ENCODE assay signal across 19 cellular contexts in the genomic region with DNA sequence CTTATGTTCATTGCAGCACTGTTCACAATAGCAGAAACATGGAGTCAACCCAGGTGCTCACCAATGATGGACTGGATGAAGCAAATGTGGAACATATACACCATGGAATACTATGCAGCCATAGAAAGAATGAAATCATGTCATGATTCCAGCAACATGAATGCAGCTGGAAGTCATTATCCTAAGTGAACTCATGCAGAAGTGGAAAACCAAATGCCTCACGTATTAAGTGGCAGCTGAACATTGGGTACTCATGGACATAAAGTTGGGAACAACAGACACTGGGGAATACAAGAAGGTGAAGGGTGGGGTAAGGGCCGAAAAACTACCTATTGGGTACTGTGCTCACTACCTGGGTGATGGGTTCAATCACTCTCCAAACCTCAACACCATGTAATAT.
DNase-seq lines count a peak whose midpoint lies in the region; ATAC-seq, FAIRE-seq and TF ChIP-seq lines count a peak whose summit lies in the region.
"Had no signal": no experiment of that assay in that cellular context is flagged by ENCODE, and none has a peak within 500 bp of the region (broad histone marks: within the 10 kb centered on the region; RNA-seq: fewer than 3 reads in every experiment).

No MANE protein-coding gene starts in this region.

- no peak overlapping the region for H2AFZ ChIP-seq in neural progenitor cell (replicated peaks)

- no peak overlapping the region for H3K4me3 Mint-ChIP-seq in neural progenitor cell
- H3K4me3 Mint-ChIP-seq: CD4-positive, CD25-positive, alpha-beta regulatory T cell; CD8-positive, alpha-beta memory T cell had no signal

- FAIRE-seq in small intestine (lab: Jason Lieb, UNC): no peak
- FAIRE-seq: A549, GM12878 had no signal

- no peaks in the 10 kb centered on the region for H4K20me1 ChIP-seq in neural progenitor cell (ENCODE audit: low read depth)

- POLR2A ChIA-PET in HEK293 (lab: Yijun Ruan, JAX): no interaction called here

- no peaks in the 10 kb centered on the region for H3K36me3 Mint-ChIP-seq in neural progenitor cell
- H3K36me3 Mint-ChIP-seq: CD4-positive, CD25-positive, alpha-beta regulatory T cell; CD8-positive, alpha-beta memory T cell had no signal

- H3K27me3 Mint-ChIP-seq in neural progenitor cell (ENCODE audit: insufficient read depth, low read depth): peaks cover 12% of the 10 kb centered on the region
- H3K27me3 Mint-ChIP-seq: CD4-positive, CD25-positive, alpha-beta regulatory T cell had no signal

- no peak for ATAC-seq in GM21528 (IDR thresholded peaks at IDR 0.05; ENCODE audit: low FRiP score, unreplicated experiment)
- ATAC-seq: A549, GM12878 had no signal

- intact Hi-C loops in esophagus muscularis mucosa (cut with DNase I): no loop called here

- no peaks in the 10 kb centered on the region for H3K79me2 ChIP-seq in neural progenitor cell (ENCODE audit: low read depth)

- peaks cover 2% of the 10 kb centered on the region for H3K9me3 Mint-ChIP-seq in neural progenitor cell

- no peak for TF ChIP-seq CTCF in AG10803 (conservative IDR thresholded peaks at IDR 0.05; ENCODE audit: low read length)
- no peak for TF ChIP-seq CTCF in HEK293 (tag by site-specific recombination; IDR thresholded peaks at IDR 0.05)
- no peak for TF ChIP-seq CTCF in esophagus muscularis mucosa (IDR thresholded peaks at IDR 0.05)
- no peak for TF ChIP-seq CTCF in neural progenitor cell (IDR thresholded peaks at IDR 0.05)

- WGBS in esophagus muscularis mucosa: 68% methylated on average over 2 of the region's 2 CpGs
- WGBS in small intestine, 3 donors: 69 to 83% (median 70%) methylated on average over 2 of the region's 2 CpGs

- H3K9me3 ChIP-seq in HEK293 (ENCODE audit: control insufficient read depth, insufficient read depth, low read depth, low read length): no peaks in the 10 kb centered on the region; the same call in 1 of the 2 replicates
- no peaks in the 10 kb centered on the region for H3K9me3 ChIP-seq in esophagus muscularis mucosa
- no peaks in the 10 kb centered on the region for H3K9me3 ChIP-seq in neural progenitor cell (ENCODE audit: low read depth)
- no peaks in the 10 kb centered on the region for H3K9me3 ChIP-seq in small intestine (ENCODE audit: control insufficient read depth, low read depth)

- DNase-seq in AG10803 (ENCODE audit: low read depth) (peak; percentile 37), esophagus muscularis mucosa (ENCODE audit: extremely low spot score) (peak; percentile 37), neural progenitor cell (ENCODE audit: low spot score) (no peak), small intestine (no peak), NCI-H510A (lab: John Stamatoyannopoulos, UW) (no peak)
- DNase-seq: CD4-positive, CD25-positive, alpha-beta regulatory T cell; CD8-positive, alpha-beta memory T cell; COR-L47; DMS 273 treated with DMSO at 0.1 percent for 48 hours; DMS53; DND-41; GOT3; H7; KG1 had no signal

- H3F3A ChIP-seq in neural progenitor cell (ENCODE audit: low read depth): peaks cover 8% of the 10 kb centered on the region

- CTCF ChIA-PET in HEK293 (lab: Yijun Ruan, JAX): interaction anchor here (0.7 to 1.3 kb wide), 4 partner anchors 53 to 411 kb away, joined by 3 to 6 read pairs (median 4); no protein-coding TSS in a partner anchor

- H3K27me3 ChIP-seq in esophagus muscularis mucosa (peaks cover 0 to 18% (median 0%) of the 10 kb centered on the region in 4 donors), neural progenitor cell (no peaks in the 10 kb centered on the region), small intestine (ENCODE audit: control insufficient read depth in 2 of 2, insufficient read depth in 2 of 2, low read length in 2 of 2) (no peaks in the 10 kb centered on the region)

- no peak for TF ChIP-seq EP300 in esophagus muscularis mucosa (IDR thresholded peaks at IDR 0.05)

- peaks cover 24% of the 10 kb centered on the region for H3K4me1 ChIP-seq in HEK293 (ENCODE audit: control insufficient read depth, insufficient read depth, low read length)
- no peaks in the 10 kb centered on the region for H3K4me1 ChIP-seq in esophagus muscularis mucosa
- H3K4me1 ChIP-seq in neural progenitor cell: peaks cover 12% of the 10 kb centered on the region
- no peaks in the 10 kb centered on the region for H3K4me1 ChIP-seq in small intestine (ENCODE audit: control insufficient read depth in 2 of 2, insufficient read depth in 1 of 2, low read depth in 1 of 2, low read length in 1 of 2)
- H3K4me1 ChIP-seq: A549 had no signal

- H3K27ac Mint-ChIP-seq in neural progenitor cell: peak overlapping the region; percentile 31
- H3K27ac Mint-ChIP-seq: CD4-positive, CD25-positive, alpha-beta regulatory T cell had no signal

- no peak overlapping the region for H3K4me2 ChIP-seq in neural progenitor cell
- H3K4me2 ChIP-seq: A549 had no signal

- H3K27ac ChIP-seq in HEK293 (ENCODE audit: extremely low read depth, low read depth, low read length) (no peak overlapping the region), esophagus muscularis mucosa (replicated peaks in 1 of 4) (no peak overlapping the region), neural progenitor cell (no peak overlapping the region), small intestine (ENCODE audit: low read depth in 1 of 2, low read length in 1 of 2) (no peak overlapping the region)
- H3K27ac ChIP-seq: 22Rv1, A549 had no signal

- TF ChIP-seq POLR2A in esophagus muscularis mucosa (IDR thresholded peaks at IDR 0.05; ENCODE audit: low read depth): no peak

- no peak overlapping the region for H3K9ac ChIP-seq in neural progenitor cell

- H3K36me3 ChIP-seq in HEK293 (ENCODE audit: control insufficient read depth in 2 of 2, insufficient read depth in 1 of 2, low read length in 2 of 2) (peaks cover 0 to 3% of the 10 kb centered on the region in 2 experiments; a peak in 1 of 3 replicates), esophagus muscularis mucosa (no peaks in the 10 kb centered on the region), neural progenitor cell (no peaks in the 10 kb centered on the region), small intestine (ENCODE audit: control insufficient read depth in 2 of 2, insufficient read depth in 2 of 2, low read length in 2 of 2) (no peaks in the 10 kb centered on the region)

- H3K4me3 ChIP-seq in AG10803 (ENCODE audit: low read length) (no peak overlapping the region), HEK293 (ENCODE audit: low read depth, low read length) (no peak overlapping the region), esophagus muscularis mucosa (no peak overlapping the region), neural progenitor cell (no peak overlapping the region), small intestine (ENCODE audit: low read depth in 1 of 2, low read length in 2 of 2) (no peak overlapping the region)
- H3K4me3 ChIP-seq: A549, GM12878 had no signal

- peaks cover 32% of the 10 kb centered on the region for H3K4me1 Mint-ChIP-seq in neural progenitor cell
- H3K4me1 Mint-ChIP-seq: CD4-positive, CD25-positive, alpha-beta regulatory T cell; CD8-positive, alpha-beta memory T cell had no signal

TF ChIP-seq in HEK293, 187 proteins besides CTCF, POLR2A, EP300 and RAD21:
- TF ChIP-seq REPIN1 (tag by site-specific recombination; IDR thresholded peaks at IDR 0.05; ENCODE audit: low read depth): no peak
- no peak for TF ChIP-seq ZNF121 (tag by site-specific recombination; IDR thresholded peaks at IDR 0.05)
- TF ChIP-seq ZNF138 (tag by site-specific recombination; IDR thresholded peaks at IDR 0.05; ENCODE audit: borderline replicate concordance): no peak
- TF ChIP-seq ZNF146 (tag by site-specific recombination; IDR thresholded peaks at IDR 0.05): peak; percentile 81

Comparison
In these comparisons a context has a peak if more than half of its experiments do, and no peak if none do; other contexts are left out.
1. DNase-seq: peak in AG10803 (single experiment) and esophagus muscularis mucosa (single experiment); none in neural progenitor cell (single experiment), small intestine (single experiment) and NCI-H510A (single experiment).